In the genomic region with DNA sequence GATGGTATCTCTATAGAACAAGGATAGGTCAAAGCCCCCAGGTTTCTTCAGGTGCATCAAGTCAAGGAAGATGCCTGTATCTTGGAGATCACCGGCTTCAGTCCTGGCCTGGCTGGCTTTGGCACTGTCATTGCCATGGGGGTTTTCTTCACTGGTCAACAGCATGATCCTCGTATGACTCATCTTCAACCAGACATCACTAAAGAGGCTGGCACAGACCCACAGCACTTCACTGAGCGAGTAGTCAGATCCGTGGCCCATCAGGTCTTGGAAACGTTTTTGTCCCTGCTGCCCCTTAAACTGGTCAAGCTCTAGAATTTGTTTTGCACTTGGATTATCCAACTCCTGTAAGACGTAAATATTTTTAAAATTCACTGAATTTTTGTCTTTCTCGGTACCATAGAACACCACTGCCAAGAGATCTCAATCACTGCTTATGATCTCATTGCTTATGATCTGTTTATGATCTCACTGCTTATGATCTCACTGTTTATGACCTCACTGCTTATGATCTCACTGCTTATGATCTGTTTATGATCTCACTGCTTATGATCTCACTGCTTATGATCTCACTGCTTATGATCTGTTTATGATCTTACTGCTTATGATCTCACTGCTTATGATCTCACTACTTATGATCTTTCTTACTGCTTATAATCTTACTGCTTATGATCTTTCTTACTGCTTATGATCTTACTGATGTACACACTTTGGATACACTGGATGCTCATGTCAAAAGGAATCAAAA, we compare ENCODE assay signal across 1 cellular context.
TF ChIP-seq lines count a peak whose summit lies in the region.

No MANE protein-coding gene starts in this region.

TF ChIP-seq in HEK293, 187 proteins besides CTCF, POLR2A, EP300 and RAD21 (continued from another document):
- TF ChIP-seq HOXC10 (CRISPR knock-in tag; IDR thresholded peaks at IDR 0.05) (no peak), ZNF398 (tag by site-specific recombination; IDR thresholded peaks at IDR 0.05) (peak; percentile 92), ZNF274 (IDR thresholded peaks at IDR 0.05; ENCODE audit: low read length) (no peak), ZNF274 (tag by site-specific recombination; IDR thresholded peaks at IDR 0.05; ENCODE audit: borderline replicate concordance) (no peak), ZNF501 (tag by site-specific recombination; IDR thresholded peaks at IDR 0.05) (peak; percentile 77), ZNF423 (tag by site-specific recombination; IDR thresholded peaks at IDR 0.05) (no peak), ZNF791 (tag by site-specific recombination; IDR thresholded peaks at IDR 0.05) (no peak), KLF17 (tag by site-specific recombination; IDR thresholded peaks at IDR 0.05) (peak; percentile 99), ZNF155 (tag by site-specific recombination; IDR thresholded peaks at IDR 0.05) (peak; percentile 91; the same call in 1 of the 2 replicates), ZNF354C (tag by site-specific recombination; IDR thresholded peaks at IDR 0.05; ENCODE audit: borderline replicate concordance, low read depth) (0 out of 2 replicates have a peak, but pooled peaks have one; percentile 77), ZNF747 (tag by site-specific recombination; IDR thresholded peaks at IDR 0.05) (0 out of 2 replicates have a peak, but pooled peaks have one; percentile 76), ZNF391 (tag by site-specific recombination; IDR thresholded peaks at IDR 0.05; ENCODE audit: borderline replicate concordance, low read depth) (peak; percentile 99), ZNF776 (tag by site-specific recombination; IDR thresholded peaks at IDR 0.05; ENCODE audit: borderline replicate concordance) (no peak), ZNF658 (tag by site-specific recombination; IDR thresholded peaks at IDR 0.05) (peak; percentile 97), ZNF174 (tag by site-specific recombination; IDR thresholded peaks at IDR 0.05) (peak; percentile 97), YY2 (tag by site-specific recombination; IDR thresholded peaks at IDR 0.05) (peak; percentile 86), ZNF416 (tag by site-specific recombination; IDR thresholded peaks at IDR 0.05) (peak; percentile 89; the same call in 1 of the 2 replicates), FEZF1 (tag by site-specific recombination; IDR thresholded peaks at IDR 0.05) (peak; percentile 34; the same call in 1 of the 2 replicates), ZNF843 (tag by site-specific recombination; IDR thresholded peaks at IDR 0.05) (peak; percentile 93), ZNF239 (tag by site-specific recombination; IDR thresholded peaks at IDR 0.05) (peak; percentile 88; the same call in 1 of the 2 replicates), ZBTB20 (tag by site-specific recombination; IDR thresholded peaks at IDR 0.05) (no peak), ZNF664 (tag by site-specific recombination; IDR thresholded peaks at IDR 0.05) (peak; percentile 68), ZNF221 (tag by site-specific recombination; IDR thresholded peaks at IDR 0.05; ENCODE audit: borderline replicate concordance) (no peak)
- TF ChIP-seq, protein P1, sequence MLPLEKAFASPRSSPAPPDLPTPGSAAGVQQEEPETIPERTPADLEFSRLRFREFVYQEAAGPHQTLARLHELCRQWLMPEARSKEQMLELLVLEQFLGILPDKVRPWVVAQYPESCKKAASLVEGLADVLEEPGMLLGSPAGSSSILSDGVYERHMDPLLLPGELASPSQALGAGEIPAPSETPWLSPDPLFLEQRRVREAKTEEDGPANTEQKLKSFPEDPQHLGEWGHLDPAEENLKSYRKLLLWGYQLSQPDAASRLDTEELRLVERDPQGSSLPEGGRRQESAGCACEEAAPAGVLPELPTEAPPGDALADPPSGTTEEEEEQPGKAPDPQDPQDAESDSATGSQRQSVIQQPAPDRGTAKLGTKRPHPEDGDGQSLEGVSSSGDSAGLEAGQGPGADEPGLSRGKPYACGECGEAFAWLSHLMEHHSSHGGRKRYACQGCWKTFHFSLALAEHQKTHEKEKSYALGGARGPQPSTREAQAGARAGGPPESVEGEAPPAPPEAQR (tag by site-specific recombination; IDR thresholded peaks at IDR 0.05): peak; percentile 81; the same call in 1 of the 2 replicates
- TF ChIP-seq, protein P2, sequence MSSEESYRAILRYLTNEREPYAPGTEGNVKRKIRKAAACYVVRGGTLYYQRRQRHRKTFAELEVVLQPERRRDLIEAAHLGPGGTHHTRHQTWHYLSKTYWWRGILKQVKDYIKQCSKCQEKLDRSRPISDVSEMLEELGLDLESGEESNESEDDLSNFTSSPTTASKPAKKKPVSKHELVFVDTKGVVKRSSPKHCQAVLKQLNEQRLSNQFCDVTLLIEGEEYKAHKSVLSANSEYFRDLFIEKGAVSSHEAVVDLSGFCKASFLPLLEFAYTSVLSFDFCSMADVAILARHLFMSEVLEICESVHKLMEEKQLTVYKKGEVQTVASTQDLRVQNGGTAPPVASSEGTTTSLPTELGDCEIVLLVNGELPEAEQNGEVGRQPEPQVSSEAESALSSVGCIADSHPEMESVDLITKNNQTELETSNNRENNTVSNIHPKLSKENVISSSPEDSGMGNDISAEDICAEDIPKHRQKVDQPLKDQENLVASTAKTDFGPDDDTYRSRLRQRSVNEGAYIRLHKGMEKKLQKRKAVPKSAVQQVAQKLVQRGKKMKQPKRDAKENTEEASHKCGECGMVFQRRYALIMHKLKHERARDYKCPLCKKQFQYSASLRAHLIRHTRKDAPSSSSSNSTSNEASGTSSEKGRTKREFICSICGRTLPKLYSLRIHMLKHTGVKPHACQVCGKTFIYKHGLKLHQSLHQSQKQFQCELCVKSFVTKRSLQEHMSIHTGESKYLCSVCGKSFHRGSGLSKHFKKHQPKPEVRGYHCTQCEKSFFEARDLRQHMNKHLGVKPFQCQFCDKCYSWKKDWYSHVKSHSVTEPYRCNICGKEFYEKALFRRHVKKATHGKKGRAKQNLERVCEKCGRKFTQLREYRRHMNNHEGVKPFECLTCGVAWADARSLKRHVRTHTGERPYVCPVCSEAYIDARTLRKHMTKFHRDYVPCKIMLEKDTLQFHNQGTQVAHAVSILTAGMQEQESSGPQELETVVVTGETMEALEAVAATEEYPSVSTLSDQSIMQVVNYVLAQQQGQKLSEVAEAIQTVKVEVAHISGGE (tag by site-specific recombination; conservative IDR thresholded peaks at IDR 0.05; ENCODE audit: low read depth): no peak
